In genomic region chr7:105010538-105011523, GRCh38 we compare ENCODE assay signal across 8 cellular contexts. TPM values are rescaled to one million over a fixed set of nuclear protein-coding genes. Genes with fewer than 3 reads are reported as not detected.
DNase-seq lines count a peak whose midpoint lies in the region; ATAC-seq and TF ChIP-seq lines count a peak whose summit lies in the region.

No MANE protein-coding gene starts in this region.

- H3K27me3 Mint-ChIP-seq in IgD-negative memory B cell, result no peaks in the 10 kb centered on the region
- H3K27me3 Mint-ChIP-seq in memory B cell, result no peaks in the 10 kb centered on the region

- no peaks in the 10 kb centered on the region for H4K20me1 ChIP-seq in mammary epithelial cell (ENCODE audit: insufficient read depth, low read length)

- intact Hi-C loops in mammary epithelial cell (cut with micrococcal nuclease), result loop anchor here (1.0 to 5.0 kb wide), 2 partner anchors 8 to 216 kb away; no protein-coding TSS in a partner anchor

- H2AFZ ChIP-seq in mammary epithelial cell (ENCODE audit: low read depth, low read length), result no peak overlapping the region

- ATAC-seq in memory B cell (ENCODE audit: low read depth) (no peak), GM18517 (IDR thresholded peaks at IDR 0.05; ENCODE audit: unreplicated experiment) (no peak), HG03139 (IDR thresholded peaks at IDR 0.05; ENCODE audit: unreplicated experiment) (no peak)

- no peaks in the 10 kb centered on the region for H3K9me3 ChIP-seq in mammary epithelial cell (replicated peaks; ENCODE audit: insufficient read depth, low read length)

- H3K4me1 Mint-ChIP-seq in IgD-negative memory B cell, result peaks cover 25 to 40% (median 36%) of the 10 kb centered on the region in 3 donors
- H3K4me1 Mint-ChIP-seq in memory B cell, result peaks cover 29% of the 10 kb centered on the region

- H3K27ac Mint-ChIP-seq in IgD-negative memory B cell, result peak overlapping the region; percentile 100
- peak overlapping the region; percentile 100 for H3K27ac Mint-ChIP-seq in memory B cell

- H3K36me3 Mint-ChIP-seq in IgD-negative memory B cell, result peaks cover 5% of the 10 kb centered on the region
- H3K36me3 Mint-ChIP-seq in memory B cell, result peaks cover 15% of the 10 kb centered on the region

- in situ Hi-C loops in mammary epithelial cell (cut with MboI; ENCODE audit: low sequenced_read_pairs in 2 of 2), result no loop called here

- dilution Hi-C loops in mammary epithelial cell (cut with HindIII; ENCODE audit: low sequenced_read_pairs), result no loop called here

- H3K27ac ChIP-seq in mammary epithelial cell (ENCODE audit: insufficient read depth, low read depth, low read length), result peak overlapping the region; percentile 100
- H3K27ac ChIP-seq in urinary bladder (ENCODE audit: low read depth), result peak overlapping the region; percentile 71

- H3K4me3 Mint-ChIP-seq in IgD-negative memory B cell (peak overlapping the region; percentile 99 to 100 (median 100)), memory B cell (peak overlapping the region; percentile 95)

- H3K4me1 ChIP-seq in mammary epithelial cell (ENCODE audit: insufficient read depth, low read length) (peaks cover 20% of the 10 kb centered on the region), urinary bladder (ENCODE audit: insufficient read depth) (peaks cover 3% of the 10 kb centered on the region)

- H3K9me3 Mint-ChIP-seq in IgD-negative memory B cell, result peaks cover 0 to 10% (median 0%) of the 10 kb centered on the region in 3 donors
- H3K9me3 Mint-ChIP-seq in memory B cell, result no peaks in the 10 kb centered on the region

- peaks cover 92% of the 10 kb centered on the region for H3K79me2 ChIP-seq in mammary epithelial cell (ENCODE audit: insufficient read depth, low read length)

- no peak for TF ChIP-seq CTCF in AG10803 (conservative IDR thresholded peaks at IDR 0.05; ENCODE audit: low read length)
- no peak for TF ChIP-seq CTCF in mammary epithelial cell (conservative IDR thresholded peaks at IDR 0.05 in 1 of 2, IDR thresholded peaks at IDR 0.05 in 1 of 2; ENCODE audit: extremely low read depth in 1 of 2, insufficient read depth in 1 of 2, low read depth in 1 of 2, low read length in 2 of 2)

- WGBS in mammary epithelial cell (ENCODE audit: low coverage, missing lambda C conversion rate), result 4% methylated on average over 7 of the region's 7 CpGs
- 2% methylated on average over 7 of the region's 7 CpGs for WGBS in urinary bladder

- no TSS peak for BruUV-seq in mammary epithelial cell (replicated peaks; lab: Mats Ljungman, UMichigan)

- H3K27me3 ChIP-seq in mammary epithelial cell (ENCODE audit: insufficient read depth, low read length), result no peaks in the 10 kb centered on the region

- H3K36me3 ChIP-seq in mammary epithelial cell (ENCODE audit: insufficient read depth, low read length) (peaks cover 2% of the 10 kb centered on the region), urinary bladder (ENCODE audit: insufficient read depth) (no peaks in the 10 kb centered on the region)

- H3K4me2 ChIP-seq in mammary epithelial cell (ENCODE audit: insufficient read depth, low read depth, low read length), result peak overlapping the region; percentile 82

- CTCF ChIA-PET in mammary epithelial cell (lab: Charles Lee; ENCODE audit: low non-redundant PET), result interaction anchor here (0.7 kb wide), 1 partner anchor 77 kb away, joined by 6 read pairs; no protein-coding TSS in a partner anchor

- H3K9ac ChIP-seq in mammary epithelial cell (ENCODE audit: insufficient read depth, low read length), result peak overlapping the region; percentile 100

- DNase-seq in AG10803 (ENCODE audit: low read depth) (no peak), mammary epithelial cell (no peak), memory B cell (ENCODE audit: low spot score in 2 of 2) (no peak), amygdala (lab: John Stamatoyannopoulos, UW) (no peak)

- H3K4me3 ChIP-seq in AG10803 (ENCODE audit: low read length), result peak overlapping the region; percentile 99
- H3K4me3 ChIP-seq in mammary epithelial cell (replicated peaks in 1 of 3; ENCODE audit: insufficient read depth in 1 of 3, low read depth in 2 of 3, low read length in 3 of 3), result peak overlapping the region; percentile 90 to 99 (median 99)
- peak overlapping the region; percentile 46 for H3K4me3 ChIP-seq in urinary bladder (ENCODE audit: low read depth, low read length)

RNA-seq across cellular contexts. Expression of gene KMT2E, which starts 3.2 kb away (rescaled TPM):
- polyA plus RNA-seq in IgD-negative memory B cell, result 239 TPM
- 10 to 100 TPM; 41.2 to 72.2 TPM for total RNA-seq in mammary epithelial cell
- polyA plus RNA-seq in mammary epithelial cell, result 2.4 TPM
- polyA minus RNA-seq in mammary epithelial cell, result 57.9 TPM
- 198 TPM for total RNA-seq in urinary bladder
- 43.1 TPM for polyA plus RNA-seq in urinary bladder

Comparison
In these comparisons a context has a peak if more than half of its experiments do, and no peak if none do; other contexts are left out.
1. H3K4me3 ChIP-seq: peak in every context shown above with its lines; median percentile 99 in AG10803; 99 in mammary epithelial cell; 46 in urinary bladder.
2. RNA of gene KMT2E, which starts 3.2 kb away (polyA plus RNA-seq): 239 TPM in IgD-negative memory B cell (single experiment) and 43.1 TPM in urinary bladder (single experiment); 2.4 TPM in mammary epithelial cell (single experiment); every median in the first group is over 10 times any median in the second.